9 cellular contexts compared by ENCODE assay signal in the genomic region with DNA sequence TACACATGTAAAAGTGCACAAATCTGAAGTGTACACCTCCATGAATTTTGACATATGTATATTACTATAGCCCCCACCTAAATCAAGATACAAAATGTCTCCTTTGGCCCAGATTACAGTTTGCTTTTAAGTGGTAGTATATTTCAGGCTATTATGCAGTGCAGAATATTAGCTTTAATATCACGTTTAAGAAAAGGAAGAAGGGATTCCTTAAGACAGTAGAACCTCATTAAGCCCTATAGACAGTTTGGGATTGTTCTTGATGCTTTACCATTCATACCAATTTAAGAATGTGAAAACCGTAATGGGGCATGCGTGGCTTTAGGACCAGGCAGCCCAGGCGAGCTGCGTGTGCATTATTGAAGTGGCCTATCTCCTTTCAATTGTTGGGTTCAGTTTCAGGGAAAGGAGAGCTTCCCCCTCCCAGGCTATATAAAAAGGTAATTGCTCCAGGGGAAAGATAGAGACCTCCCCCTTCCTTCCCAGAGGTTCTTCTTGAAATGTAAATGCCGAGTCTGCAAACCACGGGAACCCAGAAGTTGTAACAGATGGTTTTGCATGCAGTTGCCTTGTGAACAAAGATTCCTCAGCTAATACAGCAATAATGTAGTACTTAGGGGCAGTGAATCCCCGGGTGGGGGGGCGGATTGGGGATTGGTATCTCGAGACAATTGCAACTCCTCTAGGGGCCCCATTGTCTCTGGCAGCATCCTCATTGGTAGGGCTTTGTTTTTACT.
A peak's percentile ranks its signal among the peaks of the same experiment; 100 is the strongest.
DNase-seq lines count a peak whose midpoint lies in the region; ATAC-seq and TF ChIP-seq lines count a peak whose summit lies in the region.
"Had no signal": no experiment of that assay in that cellular context is flagged by ENCODE, and none has a peak within 500 bp of the region (broad histone marks: within the 10 kb centered on the region; RNA-seq: fewer than 3 reads in every experiment).

No MANE protein-coding gene starts in this region.

- TF ChIP-seq POLR2A in HCT116 (IDR thresholded peaks at IDR 0.05; ENCODE audit: borderline replicate concordance, extremely low read depth, insufficient read depth, insufficient read length) = no peak

- H3K4me3 Mint-ChIP-seq in activated CD4-positive, alpha-beta memory T cell treated with anti-CD3 and anti-CD28 coated beads for 36 hours = no peak overlapping the region

- no peaks in the 10 kb centered on the region for H3K4me1 Mint-ChIP-seq in activated CD4-positive, alpha-beta memory T cell treated with anti-CD3 and anti-CD28 coated beads for 36 hours (ENCODE audit: low read depth)

- H3K4me3 ChIP-seq in HCT116 (replicated peaks in 1 of 2; ENCODE audit: low read depth in 1 of 2, low read length in 2 of 2) (no peak overlapping the region), SK-N-MC (peak overlapping the region; percentile 83), iPS-20b (ENCODE audit: low read length) (peak overlapping the region; percentile 77), skeletal muscle satellite cell (ENCODE audit: low read length) (peak overlapping the region; percentile 47)

- H4K20me1 ChIP-seq in HCT116 (ENCODE audit: insufficient read depth) = no peaks in the 10 kb centered on the region

- CTCF ChIA-PET in HCT116 (lab: Charles Lee) = no interaction called here
- CTCF ChIA-PET in activated CD4-positive, alpha-beta memory T cell treated with anti-CD3 and anti-CD28 coated beads for 36 hours (lab: Charles Lee) = no interaction called here

- no peaks in the 10 kb centered on the region for H3K9me2 ChIP-seq in HCT116 (ENCODE audit: insufficient read depth)

- DNase-seq in HCT116 (ENCODE audit: low read depth, low spot score) = no peak
- peak; percentile 37 for DNase-seq in SK-N-MC (ENCODE audit: low read depth, low spot score)
- no peak for DNase-seq in activated CD4-positive, alpha-beta memory T cell treated with anti-CD3 and anti-CD28 coated beads for 36 hours
- DNase-seq in Kasumi-1 (lab: John Stamatoyannopoulos, UW) = no peak
- no peak for DNase-seq in activated naive CD4-positive, alpha-beta T cell treated with Interleukin-2 at 50 U/mL for 16 hours
- DNase-seq: Caco-2 had no signal

- H3K27me3 ChIP-seq in HCT116 (ENCODE audit: insufficient read depth, low read length) (no peaks in the 10 kb centered on the region), iPS-20b (ENCODE audit: insufficient read depth, low read length) (peaks cover 83% of the 10 kb centered on the region), skeletal muscle satellite cell (ENCODE audit: control insufficient read depth, insufficient read depth, low read length) (peaks cover 23% of the 10 kb centered on the region)

- no peak overlapping the region for H3K27ac Mint-ChIP-seq in activated CD4-positive, alpha-beta memory T cell treated with anti-CD3 and anti-CD28 coated beads for 36 hours

- no peaks in the 10 kb centered on the region for H3K79me2 ChIP-seq in HCT116 (ENCODE audit: insufficient read depth, low read length)

- TSS peak; percentile 23 for BruUV-seq in HCT116 (replicated peaks; lab: Mats Ljungman, UMichigan)

- no peak for ATAC-seq in HCT116
- ATAC-seq in GM21825 (IDR thresholded peaks at IDR 0.05; ENCODE audit: unreplicated experiment) = no peak

- H3K9ac ChIP-seq in HCT116 (ENCODE audit: low read length) (no peak overlapping the region), SK-N-MC (ENCODE audit: insufficient read length) (no peak overlapping the region), iPS-20b (ENCODE audit: low read depth, low read length) (no peak overlapping the region), skeletal muscle satellite cell (ENCODE audit: low read depth, low read length) (no peak overlapping the region)

- H3K4me1 ChIP-seq in HCT116 (ENCODE audit: control insufficient read depth in 1 of 2, insufficient read depth in 2 of 2, low read length in 2 of 2) (peaks cover 8 to 26% of the 10 kb centered on the region in 2 experiments; a peak in 3 of 4 replicates), iPS-20b (ENCODE audit: insufficient read depth, low read length) (peaks cover 48% of the 10 kb centered on the region), skeletal muscle satellite cell (ENCODE audit: control insufficient read depth, insufficient read depth, low read length) (peaks cover 42% of the 10 kb centered on the region)
- H3K4me1 ChIP-seq: Caco-2 had no signal

- no peak overlapping the region for H3K27ac ChIP-seq in HCT116 (ENCODE audit: low read depth, low read length)
- peak overlapping the region; percentile 14; the same call in 1 of the 2 replicates for H3K27ac ChIP-seq in SK-N-MC
- no peak overlapping the region for H3K27ac ChIP-seq in iPS-20b (ENCODE audit: low read length)

- H3K27me3 Mint-ChIP-seq in activated CD4-positive, alpha-beta memory T cell treated with anti-CD3 and anti-CD28 coated beads for 36 hours = peaks cover 42% of the 10 kb centered on the region

- H3K9me3 ChIP-seq in HCT116 (ENCODE audit: control insufficient read depth in 1 of 2, insufficient read depth in 1 of 2, low read depth in 1 of 2, low read length in 2 of 2) = no peaks in the 10 kb centered on the region
- H3K9me3 ChIP-seq in SK-N-MC (ENCODE audit: low read depth, low read length) = no peaks in the 10 kb centered on the region
- no peaks in the 10 kb centered on the region for H3K9me3 ChIP-seq in iPS-20b (ENCODE audit: insufficient read depth, low read depth, low read length)
- no peaks in the 10 kb centered on the region for H3K9me3 ChIP-seq in skeletal muscle satellite cell (replicated peaks; ENCODE audit: low read length)
- H3K9me3 ChIP-seq: Caco-2 had no signal

- H2AFZ ChIP-seq in HCT116 (ENCODE audit: low read depth, low read length, poor library complexity, severe bottlenecking) = no peak overlapping the region

- no peak for TF ChIP-seq RAD21 in HCT116 (IDR thresholded peaks at IDR 0.05; ENCODE audit: low read depth)

- H3K36me3 Mint-ChIP-seq in activated CD4-positive, alpha-beta memory T cell treated with anti-CD3 and anti-CD28 coated beads for 36 hours = no peaks in the 10 kb centered on the region

- RAD21 ChIA-PET in HCT116 (lab: Charles Lee; ENCODE audit: low non-redundant PET in 1 of 2, low total read pairs in 2 of 2, uncharacterized antibody in 2 of 2, unreplicated experiment in 2 of 2) = no interaction called here

- TF ChIP-seq CTCF in HCT116 (IDR thresholded peaks at IDR 0.05 in 2 of 3, conservative IDR thresholded peaks at IDR 0.05 in 1 of 3; ENCODE audit: borderline replicate concordance in 1 of 3, insufficient read depth in 1 of 3, low read depth in 2 of 3, low read length in 2 of 3) = no peak

- no peak overlapping the region for H3K4me2 ChIP-seq in HCT116 (ENCODE audit: low read length)
- H3K4me2 ChIP-seq in skeletal muscle satellite cell (ENCODE audit: low read length) = peak overlapping the region; percentile 96

- no peaks in the 10 kb centered on the region for H3K36me3 ChIP-seq in HCT116 (ENCODE audit: control insufficient read depth in 1 of 2, insufficient read depth in 2 of 2, low read length in 2 of 2)
- H3K36me3 ChIP-seq in SK-N-MC (ENCODE audit: insufficient read depth, low read length) = no peaks in the 10 kb centered on the region
- H3K36me3 ChIP-seq in iPS-20b (ENCODE audit: insufficient read depth, low read depth, low read length) = no peaks in the 10 kb centered on the region
- no peaks in the 10 kb centered on the region for H3K36me3 ChIP-seq in skeletal muscle satellite cell (ENCODE audit: insufficient read depth, low read length)

- H3K9me3 Mint-ChIP-seq in activated CD4-positive, alpha-beta memory T cell treated with anti-CD3 and anti-CD28 coated beads for 36 hours = no peaks in the 10 kb centered on the region

- intact Hi-C loops in HCT116 (cut with micrococcal nuclease) = no loop called here
- intact Hi-C loops in activated CD4-positive, alpha-beta memory T cell treated with anti-CD3 and anti-CD28 coated beads for 36 hours (cut with micrococcal nuclease) = no loop called here

- POLR2A ChIA-PET in HCT116 (lab: Charles Lee) = no interaction called here
- POLR2A ChIA-PET in activated CD4-positive, alpha-beta memory T cell treated with anti-CD3 and anti-CD28 coated beads for 36 hours (lab: Charles Lee) = no interaction called here

TF ChIP-seq in HCT116, 20 proteins besides CTCF, POLR2A, EP300 and RAD21:
- TF ChIP-seq, protein P1, sequence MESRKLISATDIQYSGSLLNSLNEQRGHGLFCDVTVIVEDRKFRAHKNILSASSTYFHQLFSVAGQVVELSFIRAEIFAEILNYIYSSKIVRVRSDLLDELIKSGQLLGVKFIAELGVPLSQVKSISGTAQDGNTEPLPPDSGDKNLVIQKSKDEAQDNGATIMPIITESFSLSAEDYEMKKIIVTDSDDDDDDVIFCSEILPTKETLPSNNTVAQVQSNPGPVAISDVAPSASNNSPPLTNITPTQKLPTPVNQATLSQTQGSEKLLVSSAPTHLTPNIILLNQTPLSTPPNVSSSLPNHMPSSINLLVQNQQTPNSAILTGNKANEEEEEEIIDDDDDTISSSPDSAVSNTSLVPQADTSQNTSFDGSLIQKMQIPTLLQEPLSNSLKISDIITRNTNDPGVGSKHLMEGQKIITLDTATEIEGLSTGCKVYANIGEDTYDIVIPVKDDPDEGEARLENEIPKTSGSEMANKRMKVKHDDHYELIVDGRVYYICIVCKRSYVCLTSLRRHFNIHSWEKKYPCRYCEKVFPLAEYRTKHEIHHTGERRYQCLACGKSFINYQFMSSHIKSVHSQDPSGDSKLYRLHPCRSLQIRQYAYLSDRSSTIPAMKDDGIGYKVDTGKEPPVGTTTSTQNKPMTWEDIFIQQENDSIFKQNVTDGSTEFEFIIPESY (IDR thresholded peaks at IDR 0.05; ENCODE audit: extremely low read depth, insufficient replicate concordance, low read length) = no peak
- TF ChIP-seq, protein P2, sequence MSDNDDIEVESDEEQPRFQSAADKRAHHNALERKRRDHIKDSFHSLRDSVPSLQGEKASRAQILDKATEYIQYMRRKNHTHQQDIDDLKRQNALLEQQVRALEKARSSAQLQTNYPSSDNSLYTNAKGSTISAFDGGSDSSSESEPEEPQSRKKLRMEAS (IDR thresholded peaks at IDR 0.05) = no peak
- TF ChIP-seq EGR1 (IDR thresholded peaks at IDR 0.05; ENCODE audit: low read depth) (no peak), CEBPB (IDR thresholded peaks at IDR 0.05; ENCODE audit: low read depth) (no peak), CBX3 (IDR thresholded peaks at IDR 0.05; ENCODE audit: low read depth) (no peak), ZFX (IDR thresholded peaks at IDR 0.05) (no peak), TCF7L2 (IDR thresholded peaks at IDR 0.05; ENCODE audit: borderline replicate concordance, extremely low read depth, insufficient read depth, insufficient read length) (no peak), JUND (IDR thresholded peaks at IDR 0.05) (no peak), EZH2phosphoT487 (IDR thresholded peaks at IDR 0.05; ENCODE audit: borderline replicate concordance) (no peak), SIN3A (IDR thresholded peaks at IDR 0.05; ENCODE audit: low read depth) (no peak), SRF (IDR thresholded peaks at IDR 0.05; ENCODE audit: low read depth) (no peak)
- TF ChIP-seq, protein P3, sequence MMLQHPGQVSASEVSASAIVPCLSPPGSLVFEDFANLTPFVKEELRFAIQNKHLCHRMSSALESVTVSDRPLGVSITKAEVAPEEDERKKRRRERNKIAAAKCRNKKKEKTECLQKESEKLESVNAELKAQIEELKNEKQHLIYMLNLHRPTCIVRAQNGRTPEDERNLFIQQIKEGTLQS (IDR thresholded peaks at IDR 0.05) = no peak

Comparison
In these comparisons a context has a peak if more than half of its experiments do, and no peak if none do; other contexts are left out.
1. H3K4me3 ChIP-seq: peak in SK-N-MC (single experiment), iPS-20b (single experiment) and skeletal muscle satellite cell (single experiment); none in HCT116 (0 of 2).